ENCODE assay signal across 10 cellular contexts in genomic region chr17:17204041-17204591, GRCh38. TPM values are rescaled to one million over a fixed set of nuclear protein-coding genes. Genes with fewer than 3 reads are reported as not detected.
DNase-seq lines count a peak whose midpoint lies in the region; ATAC-seq and TF ChIP-seq lines count a peak whose summit lies in the region.
"Had no signal": no experiment of that assay in that cellular context is flagged by ENCODE, and none has a peak within 500 bp of the region (broad histone marks: within the 10 kb centered on the region; RNA-seq: fewer than 3 reads in every experiment).

No MANE protein-coding gene starts in this region.

- TF ChIP-seq CTCF in mesothelial cell of epicardium (IDR thresholded peaks at IDR 0.05; ENCODE audit: unreplicated experiment) (no peak), vagina (IDR thresholded peaks at IDR 0.05) (no peak), chondrocyte (IDR thresholded peaks at IDR 0.05) (no peak)

- H3K36me3 Mint-ChIP-seq in mesothelial cell of epicardium: peaks cover 2% of the 10 kb centered on the region
- H3K36me3 Mint-ChIP-seq in chondrocyte (ENCODE audit: low read depth): peaks cover 1% of the 10 kb centered on the region
- H3K36me3 Mint-ChIP-seq: type B pancreatic cell had no signal

- H3K9me3 Mint-ChIP-seq in mesothelial cell of epicardium (no peaks in the 10 kb centered on the region), chondrocyte (ENCODE audit: low read depth) (no peaks in the 10 kb centered on the region)
- H3K9me3 Mint-ChIP-seq: type B pancreatic cell had no signal

- H3K4me3 Mint-ChIP-seq in mesothelial cell of epicardium (no peak overlapping the region), chondrocyte (ENCODE audit: unreplicated experiment) (no peak overlapping the region)
- H3K4me3 Mint-ChIP-seq: type B pancreatic cell had no signal

- ATAC-seq in Right ventricle myocardium inferior (peak; percentile 34), GM18870 (IDR thresholded peaks at IDR 0.05; ENCODE audit: unreplicated experiment) (no peak)

- no peak overlapping the region for H3K4me3 ChIP-seq in vagina

- no peaks in the 10 kb centered on the region for H3K27me3 Mint-ChIP-seq in mesothelial cell of epicardium (ENCODE audit: low read depth)
- no peaks in the 10 kb centered on the region for H3K27me3 Mint-ChIP-seq in chondrocyte (ENCODE audit: low read depth)
- H3K27me3 Mint-ChIP-seq: type B pancreatic cell had no signal

- H3K27ac ChIP-seq in angular gyrus (ENCODE audit: low read depth, low read length) (peak overlapping the region; percentile 1), vagina (peak overlapping the region; percentile 37)

- no peaks in the 10 kb centered on the region for H3K36me3 ChIP-seq in vagina

- H3K27ac Mint-ChIP-seq in mesothelial cell of epicardium (peak overlapping the region; percentile 7), chondrocyte (ENCODE audit: unreplicated experiment) (no peak overlapping the region)
- H3K27ac Mint-ChIP-seq: type B pancreatic cell had no signal

- H3K4me1 Mint-ChIP-seq in mesothelial cell of epicardium (peaks cover 20% of the 10 kb centered on the region), chondrocyte (ENCODE audit: low read depth) (peaks cover 43% of the 10 kb centered on the region)

- intact Hi-C loops in Right ventricle myocardium inferior (cut with DNase I): loop anchor here (2.0 kb wide), 2 partner anchors 13 to 25 kb away; no protein-coding TSS in a partner anchor
- intact Hi-C loops in cardiac septum (cut with DNase I): loop anchor here (10.0 kb wide), 1 partner anchor 199 kb away; no protein-coding TSS in a partner anchor
- intact Hi-C loops in vagina (cut with DNase I): loop anchor here (10.0 kb wide), 1 partner anchor 59 kb away; no protein-coding TSS in a partner anchor

- no peak for TF ChIP-seq POLR2A in vagina (IDR thresholded peaks at IDR 0.05)

- H3K9me3 ChIP-seq in vagina: no peaks in the 10 kb centered on the region

- H3K4me1 ChIP-seq in vagina: peaks cover 63% of the 10 kb centered on the region

- H3K27me3 ChIP-seq in vagina: no peaks in the 10 kb centered on the region

- DNase-seq in Right ventricle myocardium inferior (ENCODE audit: missing footprints): no peak
- no peak for DNase-seq in cardiac septum (ENCODE audit: low spot score)
- DNase-seq in mesothelial cell of epicardium (ENCODE audit: low spot score in 2 of 2, unreplicated experiment in 2 of 2): no peak
- DNase-seq in vagina (ENCODE audit: extremely low spot score in 2 of 2): no peak
- DNase-seq in NCI-H1694 (lab: John Stamatoyannopoulos, UW): no peak
- no peak for DNase-seq in chondrocyte (ENCODE audit: low spot score)
- DNase-seq: MV-4-11 had no signal

RNA-seq across cellular contexts. Expression of gene PLD6, which starts 2.0 kb away (rescaled TPM):
- 12.9 TPM for total RNA-seq in Right ventricle myocardium inferior
- 1.4 TPM for total RNA-seq in cardiac septum
- 1.7 to 2.4 TPM (median 2.3 TPM) in 3 replicates for total RNA-seq in mesothelial cell of epicardium
- total RNA-seq in vagina: 0.74 TPM
- total RNA-seq in chondrocyte: 0.55 to 0.68 TPM (median 0.64 TPM) in 3 replicates

RNA-seq across cellular contexts. Expression of gene FLCN, which starts 32.9 kb away (rescaled TPM):
- total RNA-seq in Right ventricle myocardium inferior (56.4 TPM), cardiac septum (36.1 TPM), mesothelial cell of epicardium (50.4 to 57.2 TPM (median 53.0 TPM) in 3 replicates), vagina (82.0 TPM), chondrocyte (59.0 to 73.1 TPM (median 71.2 TPM) in 3 replicates)
